In genomic region chr3:192571197-192571791, GRCh38 we compare ENCODE assay signal across 8 cellular contexts.
DNase-seq lines count a peak whose midpoint lies in the region; ATAC-seq and TF ChIP-seq lines count a peak whose summit lies in the region.

No MANE protein-coding gene starts in this region.

- no peaks in the 10 kb centered on the region for H3K36me3 Mint-ChIP-seq in activated T-helper 2 cell treated with anti-CD3 and anti-CD28 coated beads, Interferon-gamma antibody, Interleukin-2, Interleukin-4, amounts not matched to agents 10 μg/mL and 5 μg/mL and 100 μg/mL, durations not matched to agents 14 hours and 24 hours and 36 hours (ENCODE audit: low read depth)
- H3K36me3 Mint-ChIP-seq in progenitor cell of endocrine pancreas (ENCODE audit: insufficient read depth) = no peaks in the 10 kb centered on the region

- DNase-seq in D341Med (ENCODE audit: low spot score) (peak; percentile 38), NCI-H1092 (lab: John Stamatoyannopoulos, UW) (peak; percentile 29), cardiac septum (ENCODE audit: low spot score) (peak; percentile 77), skeletal muscle cell (ENCODE audit: low read depth) (no peak), progenitor cell of endocrine pancreas (ENCODE audit: low spot score, unreplicated experiment) (no peak)
- DNase-seq in activated T-helper 2 cell treated with anti-CD3 and anti-CD28 coated beads, Interferon-gamma antibody, Interleukin-2, Interleukin-4, amounts not matched to agents 10 μg/mL and 5 μg/mL and 100 μg/mL, durations not matched to agents 14 hours and 24 hours and 36 hours (ENCODE audit: low spot score) = no peak

- no peak for TF ChIP-seq CTCF in progenitor cell of endocrine pancreas (IDR thresholded peaks at IDR 0.05; ENCODE audit: unreplicated experiment)

- peak overlapping the region; percentile 7 for H3K4me3 Mint-ChIP-seq in activated T-helper 2 cell treated with anti-CD3 and anti-CD28 coated beads, Interferon-gamma antibody, Interleukin-2, Interleukin-4, amounts not matched to agents 10 μg/mL and 5 μg/mL and 100 μg/mL, durations not matched to agents 14 hours and 24 hours and 36 hours (ENCODE audit: low read depth)
- H3K4me3 Mint-ChIP-seq in progenitor cell of endocrine pancreas (ENCODE audit: low read depth) = no peak overlapping the region

- no peaks in the 10 kb centered on the region for H3K4me1 Mint-ChIP-seq in activated T-helper 2 cell treated with anti-CD3 and anti-CD28 coated beads, Interferon-gamma antibody, Interleukin-2, Interleukin-4, amounts not matched to agents 10 μg/mL and 5 μg/mL and 100 μg/mL, durations not matched to agents 14 hours and 24 hours and 36 hours (ENCODE audit: low read depth)
- H3K4me1 Mint-ChIP-seq in progenitor cell of endocrine pancreas (ENCODE audit: low read depth) = peaks cover 13% of the 10 kb centered on the region

- ATAC-seq in GM21390 (IDR thresholded peaks at IDR 0.05; ENCODE audit: unreplicated experiment) (no peak), HG02938 (IDR thresholded peaks at IDR 0.05; ENCODE audit: unreplicated experiment) (no peak)

- no peaks in the 10 kb centered on the region for H3K9me3 Mint-ChIP-seq in activated T-helper 2 cell treated with anti-CD3 and anti-CD28 coated beads, Interferon-gamma antibody, Interleukin-2, Interleukin-4, amounts not matched to agents 10 μg/mL and 5 μg/mL and 100 μg/mL, durations not matched to agents 14 hours and 24 hours and 36 hours
- H3K9me3 Mint-ChIP-seq in progenitor cell of endocrine pancreas (ENCODE audit: low read depth) = peaks cover 6% of the 10 kb centered on the region

- H3K27me3 Mint-ChIP-seq in activated T-helper 2 cell treated with anti-CD3 and anti-CD28 coated beads, Interferon-gamma antibody, Interleukin-2, Interleukin-4, amounts not matched to agents 10 μg/mL and 5 μg/mL and 100 μg/mL, durations not matched to agents 14 hours and 24 hours and 36 hours (ENCODE audit: low read depth) = peaks cover 14% of the 10 kb centered on the region
- no peaks in the 10 kb centered on the region for H3K27me3 Mint-ChIP-seq in progenitor cell of endocrine pancreas

- intact Hi-C loops in activated T-helper 2 cell treated with anti-CD3 and anti-CD28 coated beads, Interferon-gamma antibody, Interleukin-2, Interleukin-4, amounts not matched to agents 10 μg/mL and 5 μg/mL and 100 μg/mL, durations not matched to agents 14 hours and 24 hours and 36 hours (cut with micrococcal nuclease) = no loop called here
- intact Hi-C loops in cardiac septum (cut with DNase I) = no loop called here

- no peak overlapping the region for H3K27ac Mint-ChIP-seq in activated T-helper 2 cell treated with anti-CD3 and anti-CD28 coated beads, Interferon-gamma antibody, Interleukin-2, Interleukin-4, amounts not matched to agents 10 μg/mL and 5 μg/mL and 100 μg/mL, durations not matched to agents 14 hours and 24 hours and 36 hours
- H3K27ac Mint-ChIP-seq in progenitor cell of endocrine pancreas = no peak overlapping the region

- H3K4me3 ChIP-seq in skeletal muscle cell (ENCODE audit: low read depth, low read length) = peak overlapping the region; percentile 31

Comparison
In these comparisons a context has a peak if more than half of its experiments do, and no peak if none do; other contexts are left out.
1. DNase-seq: peak in D341Med (single experiment), NCI-H1092 (single experiment) and cardiac septum (single experiment); none in activated T-helper 2 cell treated with anti-CD3 and anti-CD28 coated beads, Interferon-gamma antibody, Interleukin-2, Interleukin-4, amounts not matched to agents 10 μg/mL and 5 μg/mL and 100 μg/mL, durations not matched to agents 14 hours and 24 hours and 36 hours (single experiment), skeletal muscle cell (single experiment) and progenitor cell of endocrine pancreas (single experiment).